11 cellular contexts compared by ENCODE assay signal in genomic region chr14:99745307-99745951, GRCh38. TPM values are rescaled to one million over a fixed set of nuclear protein-coding genes. Genes with fewer than 3 reads are reported as not detected.
DNase-seq lines count a peak whose midpoint lies in the region; ATAC-seq and TF ChIP-seq lines count a peak whose summit lies in the region.
"Had no signal": no experiment of that assay in that cellular context is flagged by ENCODE, and none has a peak within 500 bp of the region (broad histone marks: within the 10 kb centered on the region; RNA-seq: fewer than 3 reads in every experiment).

No MANE protein-coding gene starts in this region.

- H3K27ac ChIP-seq in ACC112 (ENCODE audit: low read depth, low read length) (peak overlapping the region; percentile 30), esophagus squamous epithelium (peak overlapping the region; percentile 36 to 89 (median 78)), osteoblast (ENCODE audit: low read depth, low read length) (peak overlapping the region; percentile 89), neuronal stem cell (replicated peaks; ENCODE audit: low read length) (no peak overlapping the region)

- H4K20me1 ChIP-seq in osteoblast (ENCODE audit: insufficient read depth, low read length) = no peaks in the 10 kb centered on the region

- no peak overlapping the region for H3K4ac ChIP-seq in neuronal stem cell (ENCODE audit: low read length)

- DNase-seq in M059J (ENCODE audit: low read depth) (peak; percentile 79), esophagus squamous epithelium (lab: John Stamatoyannopoulos, UW) (no peak), osteoblast (ENCODE audit: insufficient read length, low spot score, missing footprints) (peak; percentile 93), AG20443 (ENCODE audit: low spot score) (no peak), neuronal stem cell (ENCODE audit: low spot score) (no peak), NCI-H2171 treated with DMSO at 0.1 percent for 48 hours (lab: John Stamatoyannopoulos, UW) (no peak)
- DNase-seq: activated naive CD4-positive, alpha-beta T cell treated with Interleukin-2 at 50 U/mL for 16 hours; NCI-H1417 treated with DMSO at 0.1 percent for 48 hours had no signal

- no peak overlapping the region for H2AFZ ChIP-seq in ACC112 (ENCODE audit: low read length, unreplicated experiment)
- H2AFZ ChIP-seq in osteoblast (ENCODE audit: low read length) = peak overlapping the region; percentile 11
- no peak overlapping the region for H2AFZ ChIP-seq in neuronal stem cell (ENCODE audit: low read length)

- H3K79me2 ChIP-seq in ACC112 (ENCODE audit: control insufficient read depth, insufficient read depth, low read length, unreplicated experiment) (no peaks in the 10 kb centered on the region), osteoblast (ENCODE audit: insufficient read depth, low read length) (no peaks in the 10 kb centered on the region)

- H3K36me3 ChIP-seq in ACC112 (ENCODE audit: insufficient read depth, low read length) (no peaks in the 10 kb centered on the region), esophagus squamous epithelium (no peaks in the 10 kb centered on the region), osteoblast (ENCODE audit: insufficient read depth, low read length) (no peaks in the 10 kb centered on the region), neuronal stem cell (replicated peaks in 1 of 2; ENCODE audit: control insufficient read depth in 2 of 2, insufficient read depth in 2 of 2, low read length in 2 of 2) (no peaks in the 10 kb centered on the region)

- no peak overlapping the region for H2BK15ac ChIP-seq in neuronal stem cell (ENCODE audit: low read length)

- H2AK5ac ChIP-seq in neuronal stem cell (ENCODE audit: low read depth, low read length) = no peak overlapping the region

- H3K4me1 ChIP-seq in ACC112 (ENCODE audit: control insufficient read depth, insufficient read depth, low read length, unreplicated experiment) = peaks cover 16% of the 10 kb centered on the region
- H3K4me1 ChIP-seq in esophagus squamous epithelium = peaks cover 13 to 69% (median 26%) of the 10 kb centered on the region in 3 donors
- peaks cover 30% of the 10 kb centered on the region for H3K4me1 ChIP-seq in osteoblast (ENCODE audit: insufficient read depth, low read length)
- H3K4me1 ChIP-seq in neuronal stem cell (ENCODE audit: control insufficient read depth in 2 of 2, insufficient read depth in 1 of 2, low read depth in 1 of 2, low read length in 2 of 2) = peaks cover 0 to 12% of the 10 kb centered on the region in 2 donors

- H2BK12ac ChIP-seq in neuronal stem cell (ENCODE audit: low read length) = no peak overlapping the region

- H3K27me3 ChIP-seq in ACC112 (ENCODE audit: insufficient read depth, low read length) (no peaks in the 10 kb centered on the region), esophagus squamous epithelium (peaks cover 0 to 42% (median 0%) of the 10 kb centered on the region in 4 donors), osteoblast (ENCODE audit: insufficient read depth, low read length) (no peaks in the 10 kb centered on the region), neuronal stem cell (ENCODE audit: control insufficient read depth in 3 of 3, insufficient read depth in 3 of 3, low read depth in 1 of 3, low read length in 3 of 3) (peaks cover 0 to 25% (median 0%) of the 10 kb centered on the region in 3 experiments)

- H3K4me3 ChIP-seq in ACC112 (ENCODE audit: low read depth, low read length) (no peak overlapping the region), esophagus squamous epithelium (no peak overlapping the region), osteoblast (ENCODE audit: insufficient read depth, low read length) (no peak overlapping the region), neuronal stem cell (ENCODE audit: low read length in 2 of 2) (no peak overlapping the region)

- TF ChIP-seq POLR2A in esophagus squamous epithelium (IDR thresholded peaks at IDR 0.05) = no peak

- H3K79me1 ChIP-seq in neuronal stem cell (ENCODE audit: low read depth, low read length) = no peaks in the 10 kb centered on the region

- ATAC-seq in GM18868 (IDR thresholded peaks at IDR 0.05; ENCODE audit: unreplicated experiment) = no peak

- no peak overlapping the region for H2BK120ac ChIP-seq in neuronal stem cell (ENCODE audit: low read depth, low read length)

- no peak overlapping the region for H3K9ac ChIP-seq in neuronal stem cell (ENCODE audit: low read depth, low read length, poor library complexity)

- H2BK5ac ChIP-seq in neuronal stem cell (ENCODE audit: low read length) = no peak overlapping the region

- H3K18ac ChIP-seq in neuronal stem cell (ENCODE audit: low read length) = no peak overlapping the region

- H3K4me2 ChIP-seq in osteoblast (ENCODE audit: insufficient read depth, low read length) (peak overlapping the region; percentile 71), neuronal stem cell (ENCODE audit: insufficient read depth, low read length, poor library complexity, severe bottlenecking) (no peak overlapping the region)

- H3K14ac ChIP-seq in neuronal stem cell (ENCODE audit: low read length) = no peak overlapping the region

- H4K91ac ChIP-seq in neuronal stem cell (ENCODE audit: low read depth, low read length, poor library complexity) = no peak overlapping the region

- no peak overlapping the region for H3K23ac ChIP-seq in neuronal stem cell (ENCODE audit: low read depth, low read length, poor library complexity)

- no peak for TF ChIP-seq CTCF in esophagus squamous epithelium (IDR thresholded peaks at IDR 0.05)
- no peak for TF ChIP-seq CTCF in osteoblast (IDR thresholded peaks at IDR 0.05; ENCODE audit: extremely low read depth, low read depth, low read length)

- H3K9me3 ChIP-seq in esophagus squamous epithelium (no peaks in the 10 kb centered on the region), osteoblast (ENCODE audit: low read depth, low read length) (no peaks in the 10 kb centered on the region), neuronal stem cell (replicated peaks in 1 of 2; ENCODE audit: control insufficient read depth in 2 of 2, insufficient read depth in 1 of 2, low read depth in 1 of 2, low read length in 2 of 2) (no peaks in the 10 kb centered on the region)

- 30 to 47% methylated on average over 10 of the region's 10 CpGs for WGBS in esophagus squamous epithelium, 2 donors
- no CpG with 5 or more reads among the region's 10 CpGs for WGBS in neuronal stem cell (ENCODE audit: extremely low coverage in 2 of 2, insufficient read length in 2 of 2, insufficient replicate concordance in 1 of 2), 2 donors

- H4K8ac ChIP-seq in neuronal stem cell (ENCODE audit: low read depth, low read length) = no peak overlapping the region

- intact Hi-C loops in esophagus squamous epithelium (cut with DNase I) = no loop called here

RNA-seq across cellular contexts. Expression of gene EML1, which starts 47.8 kb away (rescaled TPM):
- total RNA-seq in M059J (2014; rRNA removed; shearing (Covaris generic)) = 32.0 and 32.6 TPM in 2 replicates
- total RNA-seq in esophagus squamous epithelium (10 to 100 TPM in 2 of 4 donors, 1 to 10 TPM in 2; 3.0 to 22.9 (median 9.4) TPM), osteoblast (38.0 and 46.7 TPM in 2 replicates)
- polyA plus RNA-seq in neuronal stem cell (2013, experiment 1 of 2) = 17.5 TPM
- 17.5 TPM for polyA plus RNA-seq in neuronal stem cell (2013, experiment 2 of 2)
- total RNA-seq: activated CD4-positive, alpha-beta memory T cell treated with anti-CD3 and anti-CD28 coated beads, Interleukin-2, amount 10 ng/mL, durations not matched to agents 7 days and 5 days had no signal

Comparison
In these comparisons a context has a peak if more than half of its experiments do, and no peak if none do; other contexts are left out.
1. DNase-seq: peak in M059J (single experiment) and osteoblast (single experiment); none in esophagus squamous epithelium (single experiment), AG20443 (single experiment), neuronal stem cell (single experiment) and NCI-H2171 treated with DMSO at 0.1 percent for 48 hours (single experiment).